In the genomic region with DNA sequence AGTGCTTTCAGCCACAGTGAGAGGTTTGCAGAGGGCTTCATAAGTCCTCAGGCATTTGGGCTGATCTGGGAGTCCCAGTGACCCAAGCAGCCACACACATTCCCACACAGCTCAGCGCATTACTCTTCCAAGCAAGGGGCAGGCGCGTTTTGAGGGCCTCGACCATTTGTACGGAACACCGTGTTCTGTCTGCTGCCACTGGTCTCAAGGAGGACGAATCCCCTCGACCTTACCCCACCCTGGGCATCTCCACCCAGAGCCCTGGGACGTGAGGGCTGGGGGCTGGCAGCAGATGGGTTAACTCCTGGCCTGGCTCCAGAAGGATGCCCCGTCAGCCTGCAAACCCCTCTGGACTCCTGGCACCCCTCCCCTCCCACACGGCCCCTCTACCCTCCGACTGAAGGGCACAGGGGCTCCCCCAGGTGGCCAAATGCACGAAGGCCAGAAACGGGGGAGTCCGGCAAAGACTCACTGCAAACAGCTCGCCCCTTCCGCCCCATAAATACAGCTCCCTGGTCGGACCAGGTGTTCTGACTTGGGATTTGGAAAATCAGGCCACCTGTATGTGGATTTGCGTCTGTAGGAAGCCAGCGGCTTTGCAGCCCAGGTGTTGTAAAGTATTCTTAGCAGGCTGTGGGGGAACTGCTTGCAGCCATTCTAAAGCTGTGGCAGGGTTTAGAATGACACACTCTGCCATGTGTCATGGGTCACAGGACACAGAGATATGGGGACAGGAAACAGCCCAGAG, we compare ENCODE assay signal across 8 cellular contexts. TPM values are rescaled to one million over a fixed set of nuclear protein-coding genes. Genes with fewer than 3 reads are reported as not detected.
A peak's percentile ranks its signal among the peaks of the same experiment; 100 is the strongest.
DNase-seq lines count a peak whose midpoint lies in the region; ATAC-seq and TF ChIP-seq lines count a peak whose summit lies in the region.

No MANE protein-coding gene starts in this region.

- H3K27ac ChIP-seq in VCaP: no peak overlapping the region
- peak overlapping the region; percentile 89 for H3K27ac ChIP-seq in caudate nucleus (ENCODE audit: low read depth, low read length)
- peak overlapping the region; percentile 81 for H3K27ac ChIP-seq in layer of hippocampus (ENCODE audit: low read depth, low read length)

- TF ChIP-seq POLR2A in NB4 (IDR thresholded peaks at IDR 0.05; ENCODE audit: extremely low read depth, insufficient read length): no peak

- DNase-seq in Daoy (ENCODE audit: low read depth): peak; percentile 60
- peak; percentile 88 for DNase-seq in NB4 (ENCODE audit: low read depth)
- peak in 47 of 61 donors; percentile 18 to 71 (median 50) for DNase-seq in caudate nucleus (lab: John Stamatoyannopoulos, UW)
- peak; percentile 72 to 73 for DNase-seq in stimulated activated CD4-positive, alpha-beta T cell treated with anti-CD3 and anti-CD28 coated beads, Interleukin-2, amount 100 ng/mL, for 24 hours
- no peak for DNase-seq in mesenteric fat pad (ENCODE audit: low spot score)

- peak; percentile 93 for TF ChIP-seq CTCF in NB4 (IDR thresholded peaks at IDR 0.05; ENCODE audit: low read depth, low read length)
- peak; percentile 80 for TF ChIP-seq CTCF in VCaP (conservative IDR thresholded peaks at IDR 0.05)

- H3K4me3 ChIP-seq in NB4 (ENCODE audit: low read depth, low read length): no peak overlapping the region

- peak; percentile 22 for ATAC-seq in GM21786 (IDR thresholded peaks at IDR 0.05; ENCODE audit: unreplicated experiment)

- no peaks in the 10 kb centered on the region for H3K27me3 ChIP-seq in layer of hippocampus (ENCODE audit: control insufficient read depth, insufficient read depth, low read length)

RNA-seq across cellular contexts. Expression of gene PTMA, which starts 33.6 kb away (rescaled TPM):
- total RNA-seq in Daoy (2014; rRNA removed; shearing (Covaris generic)): 969 and 1,053 TPM in 2 replicates
- 790 TPM for total RNA-seq in mesenteric fat pad
